In genomic region chr20:50726955-50727791, GRCh38 we compare ENCODE assay signal across 20 cellular contexts. TPM values are rescaled to one million over a fixed set of nuclear protein-coding genes. Genes with fewer than 3 reads are reported as not detected.
DNase-seq lines count a peak whose midpoint lies in the region; ATAC-seq and TF ChIP-seq lines count a peak whose summit lies in the region.
"Had no signal": no experiment of that assay in that cellular context is flagged by ENCODE, and none has a peak within 500 bp of the region (broad histone marks: within the 10 kb centered on the region; RNA-seq: fewer than 3 reads in every experiment).

No MANE protein-coding gene starts in this region.

- WGBS in hepatocyte (ENCODE audit: low lambda C conversion rate, missing lambda C conversion rate): 68% methylated on average over 4 of the region's 4 CpGs

- no peak overlapping the region for H3K4me3 ChIP-seq in HCT116 (replicated peaks in 1 of 2; ENCODE audit: low read depth in 1 of 2, low read length in 2 of 2)
- no peak overlapping the region for H3K4me3 ChIP-seq in RWPE2 (ENCODE audit: severe bottlenecking)
- no peak overlapping the region for H3K4me3 ChIP-seq in hepatocyte
- no peak overlapping the region for H3K4me3 ChIP-seq in subcutaneous abdominal adipose tissue (ENCODE audit: low read depth in 1 of 5, low read length in 5 of 5)
- H3K4me3 ChIP-seq in MM.1S (ENCODE audit: low read length): no peak overlapping the region
- H3K4me3 ChIP-seq: heart left ventricle had no signal

- DNase-seq in HCT116 (ENCODE audit: low read depth, low spot score): no peak
- DNase-seq in RWPE2 (ENCODE audit: low spot score): no peak
- DNase-seq in hepatocyte (ENCODE audit: low spot score): no peak
- no peak for DNase-seq in NCI-H1105 (lab: John Stamatoyannopoulos, UW)
- no peak for DNase-seq in MM.1S
- DNase-seq: activated CD8-positive, alpha-beta T cell treated with anti-CD3 and anti-CD28 coated beads, Interleukin-2, amount 10 ng/mL, durations not matched to agents 7 days and 5 days; activated naive CD8-positive, alpha-beta T cell treated with anti-CD3 and anti-CD28 coated beads, Interleukin-2, amount 10 ng/mL, durations not matched to agents 7 days and 5 days; activated T-cell treated with anti-CD3 and anti-CD28 coated beads, Interleukin-2, amount 50 U/mL, for 72 hours; caudate nucleus; GDM1; heart left ventricle; islet precursor cell; NCI-H2107; NCI-H748 treated with DMSO at 0.1 percent for 48 hours; stimulated activated CD4-positive, alpha-beta T cell treated with anti-CD3 and anti-CD28 coated beads, Interleukin-1b, Interleukin-23, amount 100 ng/mL, for 48 hours; substantia nigra; SW 1271 had no signal

- H3K36me3 ChIP-seq in HCT116 (ENCODE audit: control insufficient read depth in 1 of 2, insufficient read depth in 2 of 2, low read length in 2 of 2) (0 out of 4 replicates have a peak, but pooled peaks cover 0 to 1% of the 10 kb centered on the region in 2 experiments), RWPE2 (ENCODE audit: low read depth) (no peaks in the 10 kb centered on the region), hepatocyte (replicated peaks; ENCODE audit: insufficient read depth, low read depth) (no peaks in the 10 kb centered on the region), subcutaneous abdominal adipose tissue (ENCODE audit: control insufficient read depth in 5 of 5, insufficient read depth in 5 of 5, low read length in 5 of 5) (no peaks in the 10 kb centered on the region), MM.1S (replicated peaks; ENCODE audit: insufficient read depth, low read length) (no peaks in the 10 kb centered on the region)
- H3K36me3 ChIP-seq: heart left ventricle had no signal

- no peak for TF ChIP-seq POLR2A in HCT116 (IDR thresholded peaks at IDR 0.05; ENCODE audit: borderline replicate concordance, extremely low read depth, insufficient read depth, insufficient read length)

- H3K27ac ChIP-seq in HCT116 (ENCODE audit: low read depth, low read length) (peak overlapping the region; percentile 92), RWPE2 (ENCODE audit: poor library complexity, severe bottlenecking) (peak overlapping the region; percentile 94), hepatocyte (peak overlapping the region; percentile 96), subcutaneous abdominal adipose tissue (ENCODE audit: low read depth, low read length) (peak overlapping the region; percentile 60), MM.1S (ENCODE audit: low read length) (no peak overlapping the region)
- H3K27ac ChIP-seq: heart left ventricle had no signal

- no TSS peak for BruUV-seq in HCT116 (replicated peaks; lab: Mats Ljungman, UMichigan)

- H3K79me2 ChIP-seq in HCT116 (ENCODE audit: insufficient read depth, low read length): peaks cover 11% of the 10 kb centered on the region
- H3K79me2 ChIP-seq in hepatocyte: peaks cover 7% of the 10 kb centered on the region
- peaks cover 4% of the 10 kb centered on the region for H3K79me2 ChIP-seq in MM.1S (ENCODE audit: low read length)

- CTCF ChIA-PET in HCT116 (lab: Charles Lee): interaction anchor here (1.2 to 2.9 kb wide), 2 partner anchors 9 to 91 kb away, joined by 5 to 11 read pairs; no protein-coding TSS in a partner anchor

- TF ChIP-seq CTCF in HCT116 (IDR thresholded peaks at IDR 0.05 in 2 of 3, conservative IDR thresholded peaks at IDR 0.05 in 1 of 3; ENCODE audit: borderline replicate concordance in 1 of 3, insufficient read depth in 1 of 3, low read depth in 2 of 3, low read length in 2 of 3) (no peak), RWPE2 (IDR thresholded peaks at IDR 0.05; ENCODE audit: poor library complexity, severe bottlenecking) (no peak), hepatocyte (IDR thresholded peaks at IDR 0.05; ENCODE audit: poor library complexity) (no peak), MM.1S (IDR thresholded peaks at IDR 0.05; ENCODE audit: low read length) (no peak)

- H3K9ac ChIP-seq in HCT116 (ENCODE audit: low read length) (peak overlapping the region; percentile 78), subcutaneous abdominal adipose tissue (ENCODE audit: low read length in 5 of 5) (no peak overlapping the region), MM.1S (ENCODE audit: low read length) (no peak overlapping the region)

- POLR2A ChIA-PET in HCT116 (lab: Charles Lee): interaction anchor here (1.1 to 2.0 kb wide), 2 partner anchors 11 to 64 kb away, joined by 5 to 14 read pairs; no protein-coding TSS in a partner anchor

- no peaks in the 10 kb centered on the region for H3K9me3 ChIP-seq in HCT116 (ENCODE audit: control insufficient read depth in 1 of 2, insufficient read depth in 1 of 2, low read depth in 1 of 2, low read length in 2 of 2)
- no peaks in the 10 kb centered on the region for H3K9me3 ChIP-seq in RWPE2 (ENCODE audit: severe bottlenecking)
- no peaks in the 10 kb centered on the region for H3K9me3 ChIP-seq in hepatocyte (ENCODE audit: low read depth)
- H3K9me3 ChIP-seq in subcutaneous abdominal adipose tissue (ENCODE audit: control insufficient read depth in 5 of 5, low read length in 5 of 5): no peaks in the 10 kb centered on the region
- H3K9me3 ChIP-seq in MM.1S (replicated peaks; ENCODE audit: insufficient read depth, low read length): no peaks in the 10 kb centered on the region
- H3K9me3 ChIP-seq: heart left ventricle had no signal

- H3K27me3 ChIP-seq in HCT116 (ENCODE audit: insufficient read depth, low read length): no peaks in the 10 kb centered on the region
- H3K27me3 ChIP-seq in RWPE2 (ENCODE audit: insufficient read depth, poor library complexity, severe bottlenecking): no peaks in the 10 kb centered on the region
- no peaks in the 10 kb centered on the region for H3K27me3 ChIP-seq in hepatocyte
- peaks cover 0 to 2% (median 0%) of the 10 kb centered on the region in 5 donors for H3K27me3 ChIP-seq in subcutaneous abdominal adipose tissue (ENCODE audit: control insufficient read depth in 5 of 5, insufficient read depth in 4 of 5, low read length in 5 of 5)
- no peaks in the 10 kb centered on the region for H3K27me3 ChIP-seq in MM.1S (replicated peaks; ENCODE audit: insufficient read depth, low read length)

- intact Hi-C loops in HCT116 (cut with micrococcal nuclease): no loop called here

- no peak for TF ChIP-seq RAD21 in HCT116 (IDR thresholded peaks at IDR 0.05; ENCODE audit: low read depth)

- 0 out of 2 replicates have a peak, but pooled peaks cover under 1% of the 10 kb centered on the region for H3F3A ChIP-seq in MM.1S (ENCODE audit: insufficient read depth, low read length)

- H3K9me2 ChIP-seq in HCT116 (ENCODE audit: insufficient read depth) (no peaks in the 10 kb centered on the region), hepatocyte (replicated peaks; ENCODE audit: insufficient read depth) (no peaks in the 10 kb centered on the region), MM.1S (replicated peaks; ENCODE audit: insufficient read depth, low read length) (no peaks in the 10 kb centered on the region)

- no peaks in the 10 kb centered on the region for H4K20me1 ChIP-seq in HCT116 (ENCODE audit: insufficient read depth)
- H4K20me1 ChIP-seq in hepatocyte (ENCODE audit: insufficient read depth, poor library complexity, severe bottlenecking): no peaks in the 10 kb centered on the region
- H4K20me1 ChIP-seq in MM.1S (ENCODE audit: insufficient read depth, low read length): no peaks in the 10 kb centered on the region

- H3K4me1 ChIP-seq in HCT116 (ENCODE audit: control insufficient read depth in 1 of 2, insufficient read depth in 2 of 2, low read length in 2 of 2) (peaks cover 71 to 85% of the 10 kb centered on the region in 2 experiments), RWPE2 (ENCODE audit: insufficient read depth, poor library complexity, severe bottlenecking) (peaks cover 40% of the 10 kb centered on the region), hepatocyte (ENCODE audit: insufficient read depth) (peaks cover 49% of the 10 kb centered on the region), subcutaneous abdominal adipose tissue (ENCODE audit: control insufficient read depth in 5 of 5, insufficient read depth in 5 of 5, low read length in 5 of 5) (peaks cover 0 to 33% (median 25%) of the 10 kb centered on the region in 5 donors), MM.1S (ENCODE audit: low read length) (peaks cover under 1% of the 10 kb centered on the region; the same call in 1 of the 2 replicates)

- ATAC-seq in HCT116: no peak
- ATAC-seq in RWPE2 (ENCODE audit: low read depth): no peak
- ATAC-seq in GM19328 (IDR thresholded peaks at IDR 0.05; ENCODE audit: unreplicated experiment): no peak
- no peak for ATAC-seq in GM21723 (IDR thresholded peaks at IDR 0.05; ENCODE audit: unreplicated experiment)
- ATAC-seq: activated CD8-positive, alpha-beta T cell treated with anti-CD3 and anti-CD28 coated beads, Interleukin-2, amount 10 ng/mL, durations not matched to agents 7 days and 5 days; activated T-cell treated with anti-CD3 and anti-CD28 coated beads, Interleukin-2, amount 50 U/mL, for 72 hours; heart left ventricle had no signal

- RAD21 ChIA-PET in HCT116 (lab: Charles Lee; ENCODE audit: low non-redundant PET in 1 of 2, low total read pairs in 2 of 2, uncharacterized antibody in 2 of 2, unreplicated experiment in 2 of 2): no interaction called here

- peak overlapping the region; percentile 83 for H3K4me2 ChIP-seq in HCT116 (ENCODE audit: low read length)
- H3K4me2 ChIP-seq in hepatocyte: peak overlapping the region; percentile 60
- H3K4me2 ChIP-seq in MM.1S (ENCODE audit: low read depth, low read length): no peak overlapping the region

- peak overlapping the region; percentile 63 for H2AFZ ChIP-seq in HCT116 (ENCODE audit: low read depth, low read length, poor library complexity, severe bottlenecking)
- H2AFZ ChIP-seq in hepatocyte: no peak overlapping the region
- H2AFZ ChIP-seq in MM.1S (ENCODE audit: low read length): no peak overlapping the region

TF ChIP-seq in HCT116, 20 proteins besides CTCF, POLR2A, EP300 and RAD21:
- TF ChIP-seq CBX3 (IDR thresholded peaks at IDR 0.05; ENCODE audit: low read depth): no peak
- no peak for TF ChIP-seq ELF1 (IDR thresholded peaks at IDR 0.05; ENCODE audit: borderline replicate concordance, low read depth)
- no peak for TF ChIP-seq CEBPB (IDR thresholded peaks at IDR 0.05; ENCODE audit: low read depth)
- no peak for TF ChIP-seq ZNF274 (IDR thresholded peaks at IDR 0.05; ENCODE audit: low read depth, low read length)
- TF ChIP-seq ATF3 (IDR thresholded peaks at IDR 0.05): no peak
- no peak for TF ChIP-seq JUND (IDR thresholded peaks at IDR 0.05)
- TF ChIP-seq SRF (IDR thresholded peaks at IDR 0.05; ENCODE audit: low read depth): no peak
- no peak for TF ChIP-seq EZH2 (IDR thresholded peaks at IDR 0.05)
- no peak for TF ChIP-seq POLR2AphosphoS5 (IDR thresholded peaks at IDR 0.05; ENCODE audit: low read depth, low read length)
- TF ChIP-seq FOSL1 (IDR thresholded peaks at IDR 0.05; ENCODE audit: low read depth): no peak

RNA-seq across cellular contexts. Expression of gene PARD6B, which starts 4.2 kb away (rescaled TPM):
- total RNA-seq in HCT116 (2021; ENCODE audit: unreplicated experiment): 41.3 TPM
- 3.1 and 5.0 TPM in 2 replicates for polyA plus RNA-seq in HCT116 (2012)
- total RNA-seq in hepatocyte: 38.5 and 41.0 TPM in 2 replicates
- 14.6 and 16.1 TPM in 2 replicates for polyA plus RNA-seq in hepatocyte

RNA-seq across cellular contexts. Expression of gene RIPOR3, which starts 35.8 kb away (rescaled TPM):
- 0.22 TPM for total RNA-seq in HCT116 (2021; ENCODE audit: unreplicated experiment)
- polyA plus RNA-seq in HCT116 (2012): 0.14 and 0.20 TPM in 2 replicates
- total RNA-seq in hepatocyte: 4.3 and 5.6 TPM in 2 replicates
- polyA plus RNA-seq in hepatocyte: 5.7 and 10.3 TPM in 2 replicates
- total RNA-seq: activated CD8-positive, alpha-beta T cell treated with anti-CD3 and anti-CD28 coated beads, Interleukin-2, amount 10 ng/mL, durations not matched to agents 7 days and 5 days; activated naive CD8-positive, alpha-beta T cell treated with anti-CD3 and anti-CD28 coated beads, Interleukin-2, amount 10 ng/mL, durations not matched to agents 7 days and 5 days had no signal
